ENCODE assay signal across 14 cellular contexts in genomic region chr17:82222816-82223215, GRCh38. TPM values are rescaled to one million over a fixed set of nuclear protein-coding genes. Genes with fewer than 3 reads are reported as not detected.
DNase-seq lines count a peak whose midpoint lies in the region; ATAC-seq, FAIRE-seq and TF ChIP-seq lines count a peak whose summit lies in the region.
"Had no signal": no experiment of that assay in that cellular context is flagged by ENCODE, and none has a peak within 500 bp of the region (broad histone marks: within the 10 kb centered on the region; RNA-seq: fewer than 3 reads in every experiment).

No MANE protein-coding gene starts in this region.

- H3K9me1 ChIP-seq in K562 (ENCODE audit: control insufficient read depth, insufficient read depth, low read length), result no peaks in the 10 kb centered on the region

- TF ChIP-seq CTCF in RWPE1 (conservative IDR thresholded peaks at IDR 0.05; ENCODE audit: low read depth) (no peak), K562 (IDR thresholded peaks at IDR 0.05 in 2 of 3, conservative IDR thresholded peaks at IDR 0.05 in 1 of 3; ENCODE audit: insufficient read depth in 2 of 3, low read depth in 1 of 3, low read length in 3 of 3) (no peak)

- H3K4me1 ChIP-seq in K562 (replicated peaks in 1 of 2; ENCODE audit: control insufficient read depth in 2 of 2, insufficient read depth in 2 of 2, low read length in 2 of 2), result peaks cover 11 to 61% of the 10 kb centered on the region in 2 experiments
- H3K4me1 ChIP-seq in naive thymus-derived CD4-positive, alpha-beta T cell (ENCODE audit: control insufficient read depth in 2 of 2, insufficient read depth in 2 of 2, low read length in 2 of 2), result peaks cover 3 to 5% of the 10 kb centered on the region in 2 donors
- peaks cover 4% of the 10 kb centered on the region for H3K4me1 ChIP-seq in CD4-positive, alpha-beta memory T cell (ENCODE audit: insufficient read depth, low read length)
- H3K4me1 ChIP-seq: BE2C had no signal

- BruUV-seq in K562 (replicated peaks; lab: Mats Ljungman, UMichigan), result no TSS peak

- no peak for FAIRE-seq in K562 (lab: Jason Lieb, UNC)
- FAIRE-seq: A549 had no signal

- no peaks in the 10 kb centered on the region for H3K27me3 Mint-ChIP-seq in naive thymus-derived CD4-positive, alpha-beta T cell
- H3K27me3 Mint-ChIP-seq in CD4-positive, alpha-beta memory T cell, result no peaks in the 10 kb centered on the region

- H3K36me3 ChIP-seq in K562 (ENCODE audit: control insufficient read depth, insufficient read depth, low read length), result no peaks in the 10 kb centered on the region
- H3K36me3 ChIP-seq in naive thymus-derived CD4-positive, alpha-beta T cell (ENCODE audit: control insufficient read depth in 2 of 3, insufficient read depth in 3 of 3, low read length in 3 of 3), result no peaks in the 10 kb centered on the region
- H3K36me3 ChIP-seq in CD4-positive, alpha-beta memory T cell (ENCODE audit: insufficient read depth, low read length), result no peaks in the 10 kb centered on the region
- H3K36me3 ChIP-seq: BE2C had no signal

- in situ Hi-C loops in K562 (cut with MboI), result no loop called here

- ATAC-seq in K562 (peak; percentile 60), HG02973 (IDR thresholded peaks at IDR 0.05; ENCODE audit: unreplicated experiment) (no peak)
- peak; percentile 63 for ATAC-seq in naive thymus-derived CD4-positive, alpha-beta T cell
- ATAC-seq: A549 had no signal

- no peak for TF ChIP-seq RAD21 in K562 (CRISPR knock-in tag; conservative IDR thresholded peaks at IDR 0.05 in 1 of 2, IDR thresholded peaks at IDR 0.05 in 1 of 2)

- H4K20me1 ChIP-seq in K562 (replicated peaks; ENCODE audit: control insufficient read depth, insufficient read depth, low read length), result no peaks in the 10 kb centered on the region

- H3K27ac ChIP-seq in RWPE1, result peak overlapping the region; percentile 7; the same call in 1 of the 2 replicates
- no peak overlapping the region for H3K27ac ChIP-seq in K562 (ENCODE audit: extremely low read depth, low read depth, low read length)
- no peak overlapping the region for H3K27ac ChIP-seq in naive thymus-derived CD4-positive, alpha-beta T cell (ENCODE audit: low read depth, low read length)
- no peak overlapping the region for H3K27ac ChIP-seq in CD4-positive, alpha-beta memory T cell (ENCODE audit: low read depth, low read length)
- H3K27ac ChIP-seq: A549, C4-2B, HL-60 had no signal

- WGBS in K562 (ENCODE audit: insufficient coverage, low coverage, missing lambda C conversion rate), result 37% methylated on average over 10 of the region's 10 CpGs

- H2AFZ ChIP-seq in K562 (ENCODE audit: low read depth, low read length), result no peak overlapping the region

- no peaks in the 10 kb centered on the region for H3K27me3 ChIP-seq in K562 (ENCODE audit: control insufficient read depth in 2 of 2, insufficient read depth in 2 of 2, low read length in 2 of 2)
- no peaks in the 10 kb centered on the region for H3K27me3 ChIP-seq in naive thymus-derived CD4-positive, alpha-beta T cell (ENCODE audit: control insufficient read depth in 2 of 2, insufficient read depth in 2 of 2, low read length in 2 of 2)
- no peaks in the 10 kb centered on the region for H3K27me3 ChIP-seq in CD4-positive, alpha-beta memory T cell (ENCODE audit: insufficient read depth, low read length)
- H3K27me3 ChIP-seq: BE2C had no signal

- POLR2A ChIA-PET in RWPE1 (lab: Yijun Ruan, JAX; ENCODE audit: low non-redundant PET), result interaction anchor here (0.6 to 0.7 kb wide), 3 partner anchors 13 to 305 kb away, joined by 3 to 8 read pairs (median 5); partner anchors contain the start of gene SIRT7
- POLR2A ChIA-PET in K562 (lab: Yijun Ruan, JAX), result no interaction called here
- POLR2A ChIA-PET in naive thymus-derived CD4-positive, alpha-beta T cell (lab: Charles Lee), result interaction anchor here (0.6 to 0.7 kb wide), 2 partner anchors 636 to 869 kb away, joined by 3 read pairs; no protein-coding TSS in a partner anchor
- POLR2A ChIA-PET in CD4-positive, alpha-beta memory T cell (lab: Charles Lee; ENCODE audit: partially characterized antibody), result no interaction called here

- H3K9me3 ChIP-seq in K562 (replicated peaks; ENCODE audit: control insufficient read depth, insufficient read depth, low read depth, low read length), result no peaks in the 10 kb centered on the region
- no peaks in the 10 kb centered on the region for H3K9me3 ChIP-seq in naive thymus-derived CD4-positive, alpha-beta T cell (ENCODE audit: control insufficient read depth in 2 of 3, low read length in 3 of 3)
- H3K9me3 ChIP-seq in CD4-positive, alpha-beta memory T cell (ENCODE audit: control insufficient read depth in 1 of 2, low read length in 2 of 2), result no peaks in the 10 kb centered on the region
- H3K9me3 ChIP-seq: A549, BE2C had no signal

- no peaks in the 10 kb centered on the region; the same call in 2 of the 3 replicates for H3K79me2 ChIP-seq in K562 (ENCODE audit: control insufficient read depth, insufficient read depth, low read length)

- no peak for TF ChIP-seq POLR2A in K562 (conservative IDR thresholded peaks at IDR 0.05)

- no peak for DNase-seq in RWPE1 (ENCODE audit: low spot score)
- no peak for DNase-seq in K562 (ENCODE audit: extremely low read depth in 1 of 4, low spot score in 3 of 4)
- no peak for DNase-seq in naive thymus-derived CD4-positive, alpha-beta T cell
- no peak for DNase-seq in CD4-positive, alpha-beta memory T cell
- DNase-seq in NCI-H1417 treated with DMSO at 0.1 percent for 48 hours (lab: John Stamatoyannopoulos, UW), result no peak
- DNase-seq: BE2C, DMS53, GF-D8, HCEC 1CT, HFFc6 had no signal

- no peaks in the 10 kb centered on the region for H3K36me3 Mint-ChIP-seq in naive thymus-derived CD4-positive, alpha-beta T cell
- H3K36me3 Mint-ChIP-seq in CD4-positive, alpha-beta memory T cell, result no peaks in the 10 kb centered on the region

- H3K9ac ChIP-seq in K562 (ENCODE audit: insufficient read depth in 1 of 2, low read depth in 2 of 2, low read length in 2 of 2), result peak overlapping the region in 1 of 2 experiments; percentile 45; a peak in 1 of 4 replicates

- no peak overlapping the region for H3K4me3 ChIP-seq in K562
- no peak overlapping the region for H3K4me3 ChIP-seq in naive thymus-derived CD4-positive, alpha-beta T cell (ENCODE audit: low read length)
- H3K4me3 ChIP-seq in CD4-positive, alpha-beta memory T cell (ENCODE audit: low read length in 2 of 2), result no peak overlapping the region
- H3K4me3 ChIP-seq: A549 had no signal

- H3K9me3 Mint-ChIP-seq in naive thymus-derived CD4-positive, alpha-beta T cell, result peaks cover 0 to 2% (median 0%) of the 10 kb centered on the region in 11 donors
- no peaks in the 10 kb centered on the region for H3K9me3 Mint-ChIP-seq in CD4-positive, alpha-beta memory T cell
- H3K9me3 Mint-ChIP-seq: HFFc6 had no signal

- CTCF ChIA-PET in RWPE1 (lab: Yijun Ruan, JAX), result no interaction called here
- CTCF ChIA-PET in K562 (lab: Yijun Ruan, JAX; ENCODE audit: low intra/inter-chr PET ratio), result no interaction called here
- CTCF ChIA-PET in naive thymus-derived CD4-positive, alpha-beta T cell (lab: Charles Lee), result no interaction called here
- CTCF ChIA-PET in CD4-positive, alpha-beta memory T cell (lab: Charles Lee; ENCODE audit: partially characterized antibody), result interaction anchor here (1.0 kb wide), 1 partner anchor 17 kb away, joined by 3 read pairs; no protein-coding TSS in a partner anchor

- peak overlapping the region in 2 of 9 donors; percentile 59 to 62 for H3K27ac Mint-ChIP-seq in naive thymus-derived CD4-positive, alpha-beta T cell
- peak overlapping the region in 1 of 7 donors; percentile 24 for H3K27ac Mint-ChIP-seq in CD4-positive, alpha-beta memory T cell
- H3K27ac Mint-ChIP-seq: HFFc6 had no signal

- no peak for TF ChIP-seq EP300 in K562 (IDR thresholded peaks at IDR 0.05; ENCODE audit: low read length)

- peaks cover 0 to 12% (median 4%) of the 10 kb centered on the region in 7 donors for H3K4me1 Mint-ChIP-seq in naive thymus-derived CD4-positive, alpha-beta T cell
- peaks cover 4 to 13% (median 6%) of the 10 kb centered on the region in 4 donors for H3K4me1 Mint-ChIP-seq in CD4-positive, alpha-beta memory T cell

- no peak overlapping the region for H3K4me2 ChIP-seq in K562 (ENCODE audit: insufficient read depth, low read length)
- H3K4me2 ChIP-seq: A549 had no signal

- intact Hi-C loops in K562 (cut with micrococcal nuclease), result no loop called here
- intact Hi-C loops in naive thymus-derived CD4-positive, alpha-beta T cell (cut with micrococcal nuclease), result no loop called here
- intact Hi-C loops in CD4-positive, alpha-beta memory T cell (cut with micrococcal nuclease), result no loop called here

- H3K4me3 Mint-ChIP-seq in naive thymus-derived CD4-positive, alpha-beta T cell, result no peak overlapping the region
- H3K4me3 Mint-ChIP-seq in CD4-positive, alpha-beta memory T cell, result no peak overlapping the region
- H3K4me3 Mint-ChIP-seq: HFFc6 had no signal

RNA-seq across cellular contexts. Expression of gene SLC16A3, which starts 6.0 kb away (rescaled TPM):
- total RNA-seq in K562 (2011; cell fraction: chromatin; rRNA removed; ENCODE audit: low replicate concordance), result 2.9 and 6.6 TPM in 2 replicates
- 10.0 and 10.5 TPM in 2 replicates for total RNA-seq in K562 (2011; cell fraction: nucleolus; rRNA removed)
- 4.4 and 5.7 TPM in 2 replicates for total RNA-seq in K562 (2011; cell fraction: nucleoplasm; rRNA removed)
- total RNA-seq in K562 (2014; rRNA removed) (1.8 and 2.5 TPM in 2 replicates), K562 (2014; rRNA removed; fragmentation: Illumina TruSeq; extraction: Trizol) (0.11 and 0.13 TPM in 2 replicates), K562 (2015; rRNA removed; fragmentation: Illumina TruSeq; extraction: Trizol) (1.0 and 1.2 TPM in 2 replicates), K562 (2021) (2.9 and 5.4 TPM in 2 replicates)
- polyA plus RNA-seq in K562 (2011; rRNA removed) (3.7 and 8.3 TPM in 2 replicates), K562 (2014; fragmentation: Illumina TruSeq; extraction: Trizol) (0.58 and 0.78 TPM in 2 replicates), K562 (2014; fragmentation: Nextera tagmentation; extraction: Ambion mirVana) (not detected), K562 (2014; rRNA removed) (0.81 and 1.9 TPM in 2 replicates)
- polyA plus RNA-seq in K562 (2011; cell fraction: cytosol; rRNA removed), result 9.7 and 12.8 TPM in 2 replicates
- 9.1 and 10.2 TPM in 2 replicates for polyA plus RNA-seq in K562 (2011; cell fraction: nucleus; rRNA removed)
- 4.9 and 9.3 TPM in 2 replicates for polyA plus RNA-seq in K562 (2012)
- polyA minus RNA-seq in K562 (2011; rRNA and poly(A)+ RNA removed), result 2.9 and 3.7 TPM in 2 replicates
- polyA minus RNA-seq in K562 (2011; cell fraction: cytosol; rRNA and poly(A)+ RNA removed), result 7.0 and 15.5 TPM in 2 replicates
- polyA minus RNA-seq in K562 (2011; cell fraction: nucleus; rRNA and poly(A)+ RNA removed), result 4.8 and 6.9 TPM in 2 replicates
- 100 to 1,000 TPM in 2 of 5 experiments, 10 to 100 TPM in 3; 14.6 to 264 (median 67.0) TPM for total RNA-seq in naive thymus-derived CD4-positive, alpha-beta T cell
- 1 to 10 TPM; 1.4 to 1.9 TPM for polyA plus RNA-seq in naive thymus-derived CD4-positive, alpha-beta T cell
- 10 to 100 TPM; 30.3 to 31.4 TPM for total RNA-seq in CD4-positive, alpha-beta memory T cell
- polyA plus RNA-seq in CD4-positive, alpha-beta memory T cell, result 1 to 10 TPM; 1.4 to 5.6 TPM

RNA-seq across cellular contexts. Expression of gene CCDC57, which starts 10.2 kb away (rescaled TPM):
- total RNA-seq in K562 (2011; cell fraction: chromatin; rRNA removed; ENCODE audit: low replicate concordance), result 238 and 466 TPM in 2 replicates
- total RNA-seq in K562 (2011; cell fraction: nucleolus; rRNA removed), result 176 and 211 TPM in 2 replicates
- 135 and 163 TPM in 2 replicates for total RNA-seq in K562 (2011; cell fraction: nucleoplasm; rRNA removed)
- total RNA-seq in K562 (2014; rRNA removed), result 13.6 and 19.0 TPM in 2 replicates
- total RNA-seq in K562 (2014; rRNA removed; fragmentation: Illumina TruSeq; extraction: Trizol), result 10.7 TPM in 2 replicates
- 17.1 and 18.1 TPM in 2 replicates for total RNA-seq in K562 (2015; rRNA removed; fragmentation: Illumina TruSeq; extraction: Trizol)
- total RNA-seq in K562 (2021), result 33.8 and 36.0 TPM in 2 replicates
- 26.3 and 31.1 TPM in 2 replicates for polyA plus RNA-seq in K562 (2011; rRNA removed)
- polyA plus RNA-seq in K562 (2011; cell fraction: cytosol; rRNA removed), result 15.4 and 18.8 TPM in 2 replicates
- polyA plus RNA-seq in K562 (2011; cell fraction: nucleus; rRNA removed), result 146 and 224 TPM in 2 replicates
- polyA plus RNA-seq in K562 (2012), result 20.1 and 38.4 TPM in 2 replicates
- 12.9 and 19.9 TPM in 2 replicates for polyA plus RNA-seq in K562 (2014; fragmentation: Illumina TruSeq; extraction: Trizol)
- polyA plus RNA-seq in K562 (2014; fragmentation: Nextera tagmentation; extraction: Ambion mirVana), result 1 to 10 TPM in 1 of 2 experiments, under 1 TPM in 1; 0.83 to 1.1 TPM
- 34.8 and 36.2 TPM in 2 replicates for polyA plus RNA-seq in K562 (2014; rRNA removed)
- polyA minus RNA-seq in K562 (2011; rRNA and poly(A)+ RNA removed), result 15.9 and 16.8 TPM in 2 replicates
- polyA minus RNA-seq in K562 (2011; cell fraction: cytosol; rRNA and poly(A)+ RNA removed), result 12.2 and 13.1 TPM in 2 replicates
- 47.4 and 49.1 TPM in 2 replicates for polyA minus RNA-seq in K562 (2011; cell fraction: nucleus; rRNA and poly(A)+ RNA removed)
- 100 to 1,000 TPM in 2 of 5 experiments, 10 to 100 TPM in 3; 75.7 to 127 (median 95.0) TPM for total RNA-seq in naive thymus-derived CD4-positive, alpha-beta T cell
- polyA plus RNA-seq in naive thymus-derived CD4-positive, alpha-beta T cell, result 10 to 100 TPM; 32.1 to 36.8 TPM
- 10 to 100 TPM; 80.5 to 88.7 TPM for total RNA-seq in CD4-positive, alpha-beta memory T cell
- 10 to 100 TPM; 41.6 to 43.6 TPM for polyA plus RNA-seq in CD4-positive, alpha-beta memory T cell

RNA-seq across cellular contexts. Expression of gene CSNK1D, which starts 50.7 kb away (rescaled TPM):
- 268 and 441 TPM in 2 replicates for total RNA-seq in K562 (2011; cell fraction: chromatin; rRNA removed; ENCODE audit: low replicate concordance)
- total RNA-seq in K562 (2011; cell fraction: nucleolus; rRNA removed), result 196 and 213 TPM in 2 replicates
- total RNA-seq in K562 (2011; cell fraction: nucleoplasm; rRNA removed), result 179 and 187 TPM in 2 replicates
- total RNA-seq in K562 (2014; rRNA removed) (26.1 and 39.0 TPM in 2 replicates), K562 (2014; rRNA removed; fragmentation: Illumina TruSeq; extraction: Trizol) (35.9 and 41.3 TPM in 2 replicates), K562 (2015; rRNA removed; fragmentation: Illumina TruSeq; extraction: Trizol) (35.7 and 36.6 TPM in 2 replicates), K562 (2021) (95.3 and 114 TPM in 2 replicates)
- polyA plus RNA-seq in K562 (2011; rRNA removed) (82.8 and 96.8 TPM in 2 replicates), K562 (2014; fragmentation: Illumina TruSeq; extraction: Trizol) (123 and 133 TPM in 2 replicates), K562 (2014; fragmentation: Nextera tagmentation; extraction: Ambion mirVana) (1 to 10 TPM; 6.5 to 7.4 TPM), K562 (2014; rRNA removed) (81.0 and 90.3 TPM in 2 replicates)
- 51.5 and 60.4 TPM in 2 replicates for polyA plus RNA-seq in K562 (2011; cell fraction: cytosol; rRNA removed)
- 306 and 488 TPM in 2 replicates for polyA plus RNA-seq in K562 (2011; cell fraction: nucleus; rRNA removed)
- polyA plus RNA-seq in K562 (2012), result 102 and 106 TPM in 2 replicates
- 56.2 and 74.7 TPM in 2 replicates for polyA minus RNA-seq in K562 (2011; rRNA and poly(A)+ RNA removed)
- polyA minus RNA-seq in K562 (2011; cell fraction: cytosol; rRNA and poly(A)+ RNA removed), result 45.7 and 51.3 TPM in 2 replicates
- 71.1 and 74.9 TPM in 2 replicates for polyA minus RNA-seq in K562 (2011; cell fraction: nucleus; rRNA and poly(A)+ RNA removed)
- total RNA-seq in naive thymus-derived CD4-positive, alpha-beta T cell, result 100 to 1,000 TPM; 144 to 249 (median 176) TPM
- 10 to 100 TPM; 46.1 to 81.3 TPM for polyA plus RNA-seq in naive thymus-derived CD4-positive, alpha-beta T cell
- 100 to 1,000 TPM; 182 TPM for total RNA-seq in CD4-positive, alpha-beta memory T cell
- 10 to 100 TPM; 31.6 to 77.2 TPM for polyA plus RNA-seq in CD4-positive, alpha-beta memory T cell

Comparison
In these comparisons a context has a peak if more than half of its experiments do, and no peak if none do; other contexts are left out.
1. POLR2A ChIA-PET loops: an anchor here in RWPE1 (0.6 to 0.7 kb wide) and naive thymus-derived CD4-positive, alpha-beta T cell (0.6 to 0.7 kb wide); none called in K562 and CD4-positive, alpha-beta memory T cell.